18 cellular contexts compared by ENCODE assay signal in genomic region chr3:157624801-157625200, GRCh38.
"Had no signal": no experiment of that assay in that cellular context is flagged by ENCODE, and none has a peak within 500 bp of the region (broad histone marks: within the 10 kb centered on the region; RNA-seq: fewer than 3 reads in every experiment).

No MANE protein-coding gene starts in this region.

- H3K27ac Mint-ChIP-seq: dendritic cell treated with granulocyte-macrophage colony-stimulating factor and Interleukin-4, amounts not matched to agents 40 ng/mL and 50 ng/mL, for 4 days; endodermal cell; natural killer cell; stimulated activated naive B cell treated with anti-CD40 and anti-IgM and Interleukin-4, amounts not matched to agents 10 μg/mL and 1 μg/mL and 100 μg/mL, for 72 hours; stimulated activated naive CD8-positive, alpha-beta T cell treated with anti-CD3 and anti-CD28 coated beads, Interleukin-15, Interleukin-2, amounts not matched to agents 100 ng/mL and 50 ng/mL, for 24 hours had no signal

- DNase-seq: colonic mucosa; effector CD8-positive, alpha-beta T cell; endodermal cell; left ventricle myocardium superior; lower lobe of right lung; natural killer cell; occipital lobe; ovary; posterior cingulate gyrus; psoas muscle; right cardiac atrium; sigmoid colon; stimulated activated naive B cell treated with anti-CD40 and anti-IgM and Interleukin-4, amounts not matched to agents 10 μg/mL and 1 μg/mL and 100 μg/mL, for 72 hours; upper lobe of left lung had no signal

- H3K4me1 Mint-ChIP-seq: natural killer cell; stimulated activated naive B cell treated with anti-CD40 and anti-IgM and Interleukin-4, amounts not matched to agents 10 μg/mL and 1 μg/mL and 100 μg/mL, for 72 hours had no signal

- H3K4me3 Mint-ChIP-seq: dendritic cell treated with granulocyte-macrophage colony-stimulating factor and Interleukin-4, amounts not matched to agents 40 ng/mL and 50 ng/mL, for 4 days; endodermal cell; natural killer cell; stimulated activated naive B cell treated with anti-CD40 and anti-IgM and Interleukin-4, amounts not matched to agents 10 μg/mL and 1 μg/mL and 100 μg/mL, for 72 hours; stimulated activated naive CD8-positive, alpha-beta T cell treated with anti-CD3 and anti-CD28 coated beads, Interleukin-15, Interleukin-2, amounts not matched to agents 100 ng/mL and 50 ng/mL, for 24 hours had no signal

- H3K9me3 Mint-ChIP-seq: dendritic cell treated with granulocyte-macrophage colony-stimulating factor and Interleukin-4, amounts not matched to agents 40 ng/mL and 50 ng/mL, for 4 days; endodermal cell; natural killer cell; stimulated activated naive B cell treated with anti-CD40 and anti-IgM and Interleukin-4, amounts not matched to agents 10 μg/mL and 1 μg/mL and 100 μg/mL, for 72 hours; stimulated activated naive CD8-positive, alpha-beta T cell treated with anti-CD3 and anti-CD28 coated beads, Interleukin-15, Interleukin-2, amounts not matched to agents 100 ng/mL and 50 ng/mL, for 24 hours had no signal

- H3K36me3 Mint-ChIP-seq: natural killer cell; stimulated activated naive B cell treated with anti-CD40 and anti-IgM and Interleukin-4, amounts not matched to agents 10 μg/mL and 1 μg/mL and 100 μg/mL, for 72 hours had no signal

- H3K4me3 ChIP-seq: colonic mucosa, lower lobe of right lung, ovary, psoas muscle, sigmoid colon, thoracic aorta, tibial nerve, upper lobe of left lung had no signal
